17 cellular contexts compared by ENCODE assay signal in genomic region chr6:20700375-20700774, GRCh38.
DNase-seq lines count a peak whose midpoint lies in the region; ATAC-seq, FAIRE-seq and TF ChIP-seq lines count a peak whose summit lies in the region.
"Had no signal": no experiment of that assay in that cellular context is flagged by ENCODE, and none has a peak within 500 bp of the region (broad histone marks: within the 10 kb centered on the region; RNA-seq: fewer than 3 reads in every experiment).

No MANE protein-coding gene starts in this region.

- H3K4me3 Mint-ChIP-seq in glutamatergic neuron (ENCODE audit: unreplicated experiment): no peak overlapping the region
- H3K4me3 Mint-ChIP-seq: naive B cell had no signal

- H3K36me3 Mint-ChIP-seq in glutamatergic neuron (ENCODE audit: unreplicated experiment): no peaks in the 10 kb centered on the region

- H3K27me3 Mint-ChIP-seq in glutamatergic neuron (ENCODE audit: unreplicated experiment): peaks cover 2% of the 10 kb centered on the region
- H3K27me3 Mint-ChIP-seq: naive B cell had no signal

- TF ChIP-seq CTCF in glutamatergic neuron (IDR thresholded peaks at IDR 0.05; ENCODE audit: partially characterized antibody, unreplicated experiment): no peak
- no peak for TF ChIP-seq CTCF in HepG2 (CRISPR knock-in tag; IDR thresholded peaks at IDR 0.05)

- no peaks in the 10 kb centered on the region for H3K36me3 ChIP-seq in HepG2 (replicated peaks in 1 of 2; ENCODE audit: control insufficient read depth in 1 of 2, insufficient read depth in 2 of 2, low read length in 2 of 2)
- H3K36me3 ChIP-seq in trophoblast cell (ENCODE audit: control insufficient read depth in 1 of 2, insufficient read depth in 2 of 2, low read length in 2 of 2): no peaks in the 10 kb centered on the region
- H3K36me3 ChIP-seq: ascending aorta had no signal

- H2BK120ac ChIP-seq in trophoblast cell (ENCODE audit: insufficient read depth, low read length, poor library complexity): no peak overlapping the region

- no TSS peak for BruUV-seq in HepG2 (replicated peaks; lab: Mats Ljungman, UMichigan)

- in situ Hi-C loops in HepG2 (cut with HindIII; ENCODE audit: extremely low pct_ligation_motif_present, low pct_unique_long_range_greater_than_20kb): no loop called here

- peak overlapping the region; percentile 91 for H3K27ac Mint-ChIP-seq in glutamatergic neuron (ENCODE audit: unreplicated experiment)

- H3K9me3 Mint-ChIP-seq in glutamatergic neuron (ENCODE audit: unreplicated experiment): peaks cover 5% of the 10 kb centered on the region
- H3K9me3 Mint-ChIP-seq: naive B cell had no signal

- CTCF ChIA-PET in HepG2 (lab: Yijun Ruan, JAX; ENCODE audit: low intra/inter-chr PET ratio, low total read pairs): no interaction called here

- peaks cover 66% of the 10 kb centered on the region for H3K4me1 Mint-ChIP-seq in glutamatergic neuron (ENCODE audit: low read depth, unreplicated experiment)

- TF ChIP-seq RAD21 in HepG2 (CRISPR knock-in tag; IDR thresholded peaks at IDR 0.05): no peak

- no peak overlapping the region for H3K4me3 ChIP-seq in HepG2 (replicated peaks in 1 of 3; ENCODE audit: insufficient read depth in 1 of 3, low read depth in 2 of 3, low read length in 3 of 3)
- H3K4me3 ChIP-seq in trophoblast cell (ENCODE audit: low read depth, low read length): no peak overlapping the region
- H3K4me3 ChIP-seq: ascending aorta, GM23248, hepatocyte had no signal

- TF ChIP-seq POLR2A in HepG2 (IDR thresholded peaks at IDR 0.05; ENCODE audit: insufficient read depth in 1 of 2, low read depth in 2 of 2, low read length in 2 of 2): no peak

- DNase-seq in NCI-H524 (lab: John Stamatoyannopoulos, UW): peak; percentile 64 to 93
- no peak for DNase-seq in glutamatergic neuron
- DNase-seq in stimulated activated naive CD8-positive, alpha-beta T cell treated with anti-CD3 and anti-CD28 coated beads, Interleukin-15, Interleukin-2, amounts not matched to agents 100 U/mL and 50 U/mL, for 24 hours: no peak
- no peak for DNase-seq in HepG2 (ENCODE audit: low spot score)
- DNase-seq in frontal cortex (ENCODE audit: low spot score in 2 of 2): no peak
- DNase-seq in trophoblast cell: no peak
- DNase-seq: activated gamma-delta T cell treated with Interleukin-2 at 50 U/mL for 16 hours; cortex of kidney; GM23248; naive B cell; stimulated activated CD4-positive, alpha-beta T cell treated with anti-CD3 and anti-CD28 coated beads, Interleukin-1b, Interleukin-23, amount 100 ng/mL, for 48 hours had no signal

- no peak for FAIRE-seq in HepG2 (lab: Jason Lieb, UNC)
- no peak for FAIRE-seq in frontal cortex (lab: Jason Lieb, UNC)
- FAIRE-seq: urothelium cell line had no signal

- ATAC-seq in GM19395 (IDR thresholded peaks at IDR 0.05; ENCODE audit: unreplicated experiment) (peak; percentile 53), HG02798 (IDR thresholded peaks at IDR 0.05; ENCODE audit: poor library complexity, unreplicated experiment) (peak; percentile 42), HepG2 (no peak)
- no peak for ATAC-seq in stimulated activated naive CD8-positive, alpha-beta T cell treated with anti-CD3 and anti-CD28 coated beads, Interleukin-15, Interleukin-2, amounts not matched to agents 100 U/mL and 50 U/mL, for 24 hours
- ATAC-seq: left lobe of liver had no signal

- no peak overlapping the region for H3K23ac ChIP-seq in trophoblast cell (ENCODE audit: low read length)

- POLR2A ChIA-PET in HepG2 (lab: Yijun Ruan, JAX): no interaction called here

- no peak overlapping the region for H4K12ac ChIP-seq in trophoblast cell (ENCODE audit: low read depth, low read length)

- H3K14ac ChIP-seq in trophoblast cell (ENCODE audit: low read length): no peak overlapping the region

- H3K27me3 ChIP-seq in HepG2 (ENCODE audit: control insufficient read depth in 1 of 2, insufficient read depth in 2 of 2, low read length in 2 of 2) (no peaks in the 10 kb centered on the region), trophoblast cell (ENCODE audit: insufficient read depth, low read length) (no peaks in the 10 kb centered on the region)
- H3K27me3 ChIP-seq: ascending aorta, hepatocyte had no signal

- H3K79me2 ChIP-seq in HepG2 (ENCODE audit: insufficient read depth, low read length) (no peaks in the 10 kb centered on the region), trophoblast cell (ENCODE audit: control insufficient read depth, insufficient read depth, low read length, poor library complexity) (no peaks in the 10 kb centered on the region)
- H3K79me2 ChIP-seq: hepatocyte had no signal

- H4K91ac ChIP-seq in trophoblast cell (ENCODE audit: low read depth, low read length): no peak overlapping the region

- no peak overlapping the region for H2AFZ ChIP-seq in HepG2 (ENCODE audit: low read length)
- H2AFZ ChIP-seq in trophoblast cell (ENCODE audit: insufficient read depth, low read length, poor library complexity): no peak overlapping the region
- H2AFZ ChIP-seq: GM23248, hepatocyte had no signal

- no peak overlapping the region for H2BK12ac ChIP-seq in trophoblast cell (ENCODE audit: low read length)

- no peak overlapping the region for H2BK5ac ChIP-seq in trophoblast cell (ENCODE audit: low read depth, low read length, poor library complexity)

- H2AK5ac ChIP-seq in trophoblast cell (ENCODE audit: low read length): no peak overlapping the region

- no peak overlapping the region for H4K8ac ChIP-seq in trophoblast cell (ENCODE audit: low read depth, low read length)

- H3K9ac ChIP-seq in HepG2 (ENCODE audit: insufficient read depth, low read depth, low read length) (no peak overlapping the region), trophoblast cell (ENCODE audit: low read length) (no peak overlapping the region)
- H3K9ac ChIP-seq: GM23248 had no signal

- H3K18ac ChIP-seq in trophoblast cell (ENCODE audit: low read length): no peak overlapping the region

- no peaks in the 10 kb centered on the region for H4K20me1 ChIP-seq in HepG2 (ENCODE audit: insufficient read depth, low read length)

- H3K4me1 ChIP-seq in HepG2 (ENCODE audit: insufficient read depth, low read length) (no peaks in the 10 kb centered on the region), trophoblast cell (ENCODE audit: control insufficient read depth in 1 of 2, insufficient read depth in 2 of 2, low read length in 2 of 2) (peaks cover 0 to 2% of the 10 kb centered on the region in 2 experiments)
- H3K4me1 ChIP-seq: ascending aorta had no signal

- no peaks in the 10 kb centered on the region for H3K79me1 ChIP-seq in trophoblast cell (ENCODE audit: low read length)

- H3K9me3 ChIP-seq in HepG2 (ENCODE audit: low read length) (no peaks in the 10 kb centered on the region), trophoblast cell (ENCODE audit: insufficient read depth, low read depth, low read length) (no peaks in the 10 kb centered on the region)
- H3K9me3 ChIP-seq: ascending aorta had no signal

- H3K27ac ChIP-seq in HepG2 (ENCODE audit: extremely low read length, insufficient read depth, low read length): no peak overlapping the region
- no peak overlapping the region for H3K27ac ChIP-seq in trophoblast cell (ENCODE audit: low read depth, low read length)
- H3K27ac ChIP-seq: ascending aorta, GM23248, hepatocyte had no signal

- H3K4me2 ChIP-seq in HepG2 (ENCODE audit: low read depth, low read length): no peak overlapping the region
- H3K4me2 ChIP-seq in trophoblast cell (ENCODE audit: low read length): no peak overlapping the region
- H3K4me2 ChIP-seq: hepatocyte had no signal

- intact Hi-C loops in HepG2 (cut with micrococcal nuclease; ENCODE audit: unreplicated experiment): no loop called here

- H3K4ac ChIP-seq in trophoblast cell (ENCODE audit: low read depth, low read length): no peak overlapping the region

- TF ChIP-seq EP300 in HepG2 (IDR thresholded peaks at IDR 0.05; ENCODE audit: low read depth in 2 of 2, low read length in 2 of 2) (no peak), HepG2 (CRISPR knock-in tag; IDR thresholded peaks at IDR 0.05; ENCODE audit: borderline replicate concordance) (no peak)

TF ChIP-seq in HepG2, 621 proteins besides CTCF, POLR2A, EP300 and RAD21:
- TF ChIP-seq GPBP1L1 (CRISPR knock-in tag; IDR thresholded peaks at IDR 0.05) (no peak), FOSL1 (CRISPR knock-in tag; IDR thresholded peaks at IDR 0.05; ENCODE audit: borderline replicate concordance) (no peak), THAP9 (CRISPR knock-in tag; IDR thresholded peaks at IDR 0.05; ENCODE audit: borderline replicate concordance) (no peak), ZNF564 (CRISPR knock-in tag; IDR thresholded peaks at IDR 0.05) (no peak), CENPT (CRISPR knock-in tag; IDR thresholded peaks at IDR 0.05; ENCODE audit: low read depth) (no peak)

Comparison
In these comparisons a context has a peak if more than half of its experiments do, and no peak if none do; other contexts are left out.
1. ATAC-seq: peak in GM19395 (single experiment) and HG02798 (single experiment); none in stimulated activated naive CD8-positive, alpha-beta T cell treated with anti-CD3 and anti-CD28 coated beads, Interleukin-15, Interleukin-2, amounts not matched to agents 100 U/mL and 50 U/mL, for 24 hours (single experiment) and HepG2 (single experiment).
2. DNase-seq: peak in NCI-H524 (2 of 2); none in glutamatergic neuron (single experiment), stimulated activated naive CD8-positive, alpha-beta T cell treated with anti-CD3 and anti-CD28 coated beads, Interleukin-15, Interleukin-2, amounts not matched to agents 100 U/mL and 50 U/mL, for 24 hours (single experiment), HepG2 (single experiment), frontal cortex (0 of 2) and trophoblast cell (0 of 2).